In genomic region chr16:11909653-11910551, GRCh38 we compare ENCODE assay signal across 11 cellular contexts. TPM values are rescaled to one million over a fixed set of nuclear protein-coding genes. Genes with fewer than 3 reads are reported as not detected.
DNase-seq lines count a peak whose midpoint lies in the region; ATAC-seq, FAIRE-seq and TF ChIP-seq lines count a peak whose summit lies in the region.
"Had no signal": no experiment of that assay in that cellular context is flagged by ENCODE, and none has a peak within 500 bp of the region (broad histone marks: within the 10 kb centered on the region; RNA-seq: fewer than 3 reads in every experiment).

No MANE protein-coding gene starts in this region.

- POLR2A ChIA-PET in HEK293 (lab: Yijun Ruan, JAX), result no interaction called here
- POLR2A ChIA-PET in GM12878 (lab: Charles Lee), result no interaction called here

- no peak overlapping the region for H2AFZ ChIP-seq in GM12878 (ENCODE audit: control insufficient read depth, low read depth, low read length)

- H4K20me1 ChIP-seq in BLaER1 treated with 17β-estradiol and CSF1 and Interleukin-3, amounts not matched to agents 10 nM and 100 nM, result peaks cover 91 to 100% (median 99%) of the 10 kb centered on the region in 11 experiments
- H4K20me1 ChIP-seq in GM12878 (ENCODE audit: control insufficient read depth, insufficient read depth), result no peaks in the 10 kb centered on the region; the same call in none of the 2 replicates

- peaks cover 28% of the 10 kb centered on the region for H3K4me1 Mint-ChIP-seq in progenitor cell of endocrine pancreas (ENCODE audit: low read depth)

- H3K9me3 Mint-ChIP-seq in progenitor cell of endocrine pancreas (ENCODE audit: low read depth), result no peaks in the 10 kb centered on the region
- H3K9me3 Mint-ChIP-seq: immature natural killer cell; T-helper 1 cell treated with Interleukin-12 subunit alpha and Interleukin-12 subunit beta and Interleukin-4 antibody, amounts not matched to agents 30 μg/mL and 1 μg/mL, for 36 hours had no signal

- H3K4me3 ChIP-seq in BLaER1 treated with 17β-estradiol and CSF1 and Interleukin-3, amounts not matched to agents 10 nM and 100 nM, result no peak overlapping the region
- H3K4me3 ChIP-seq in HEK293 (ENCODE audit: low read depth, low read length) (no peak overlapping the region), GM12878 (peak overlapping the region; percentile 42; the same call in 1 of the 2 replicates)

- SMC1A ChIA-PET in GM12878 (lab: Charles Lee; ENCODE audit: uncharacterized antibody, unreplicated experiment), result no interaction called here

- FAIRE-seq in GM12878 (lab: Jason Lieb, UNC), result peak; percentile 35

- H3K4me1 ChIP-seq in BLaER1 treated with 17β-estradiol and CSF1 and Interleukin-3, amounts not matched to agents 10 nM and 100 nM, result peaks cover 34 to 61% (median 51%) of the 10 kb centered on the region in 10 experiments
- H3K4me1 ChIP-seq in HEK293 (ENCODE audit: control insufficient read depth, insufficient read depth, low read length), result peaks cover 21% of the 10 kb centered on the region
- H3K4me1 ChIP-seq in GM12878 (ENCODE audit: control insufficient read depth, insufficient read depth, low read length), result peaks cover 20% of the 10 kb centered on the region; the same call in 1 of the 2 replicates

- intact Hi-C loops in GM12878 (cut with micrococcal nuclease; ENCODE audit: unreplicated experiment), result loop anchor here (5.0 kb wide), 1 partner anchor 57 kb away; the partner anchor contains the start of gene TNFRSF17

- no peak for DNase-seq in GM12878 (ENCODE audit: low read depth, low spot score)
- no peak for DNase-seq in progenitor cell of endocrine pancreas (ENCODE audit: low spot score, unreplicated experiment)
- DNase-seq in activated CD4-positive, CD25-positive, alpha-beta regulatory T cell (lab: John Stamatoyannopoulos, UW), result no peak
- no peak for DNase-seq in NCI-H187 treated with DMSO at 0.1 percent for 48 hours (lab: John Stamatoyannopoulos, UW)
- no peak for DNase-seq in NCI-H146 treated with DMSO at 0.1 percent for 48 hours (lab: John Stamatoyannopoulos, UW; ENCODE audit: unreplicated experiment)
- DNase-seq: DND-41, immature natural killer cell had no signal

- 0 out of 22 replicates have a peak overlapping the region, but pooled peaks of 1 of the 11 experiments have one; percentile 15 for H3K27ac ChIP-seq in BLaER1 treated with 17β-estradiol and CSF1 and Interleukin-3, amounts not matched to agents 10 nM and 100 nM
- peak overlapping the region; percentile 42; the same call in 1 of the 2 replicates for H3K27ac ChIP-seq in HEK293 (ENCODE audit: extremely low read depth, low read depth, low read length)
- H3K27ac ChIP-seq in GM12878 (ENCODE audit: control insufficient read depth, insufficient read depth), result peak overlapping the region; percentile 10

- no peaks in the 10 kb centered on the region for H3K27me3 ChIP-seq in BLaER1 treated with 17β-estradiol and CSF1 and Interleukin-3, amounts not matched to agents 10 nM and 100 nM
- H3K27me3 ChIP-seq in GM12878 (replicated peaks in 1 of 2; ENCODE audit: control insufficient read depth in 2 of 2, insufficient read depth in 2 of 2, low read length in 1 of 2), result no peaks in the 10 kb centered on the region

- no TSS peak for BruUV-seq in GM12878 (replicated peaks; lab: Mats Ljungman, UMichigan)

- H3K27ac Mint-ChIP-seq in progenitor cell of endocrine pancreas, result peak overlapping the region; percentile 7
- H3K27ac Mint-ChIP-seq: T-helper 1 cell treated with Interleukin-12 subunit alpha and Interleukin-12 subunit beta and Interleukin-4 antibody, amounts not matched to agents 30 μg/mL and 1 μg/mL, for 36 hours had no signal

- H3K36me3 Mint-ChIP-seq in progenitor cell of endocrine pancreas (ENCODE audit: insufficient read depth), result peaks cover 7% of the 10 kb centered on the region
- H3K36me3 Mint-ChIP-seq: immature natural killer cell had no signal

- peak overlapping the region in 2 of 11 experiments; percentile 19 to 39; a peak in 2 of 22 replicates for H3K9ac ChIP-seq in BLaER1 treated with 17β-estradiol and CSF1 and Interleukin-3, amounts not matched to agents 10 nM and 100 nM
- peak overlapping the region; percentile 30; the same call in 1 of the 2 replicates for H3K9ac ChIP-seq in GM12878 (ENCODE audit: control insufficient read depth, insufficient read depth, low read length)

- H3K27me3 Mint-ChIP-seq in progenitor cell of endocrine pancreas, result no peaks in the 10 kb centered on the region

- peaks cover 5 to 80% (median 50%) of the 10 kb centered on the region in 11 experiments for H3K36me3 ChIP-seq in BLaER1 treated with 17β-estradiol and CSF1 and Interleukin-3, amounts not matched to agents 10 nM and 100 nM
- H3K36me3 ChIP-seq in HEK293 (ENCODE audit: control insufficient read depth in 2 of 2, insufficient read depth in 1 of 2, low read length in 2 of 2) (peaks cover 17 to 37% of the 10 kb centered on the region in 2 experiments; a peak in 2 of 3 replicates), GM12878 (ENCODE audit: control insufficient read depth in 2 of 2, insufficient read depth in 2 of 2, low read length in 1 of 2) (peaks cover 3 to 6% of the 10 kb centered on the region in 2 experiments; a peak in 3 of 4 replicates)

- RAD21 ChIA-PET in GM12878 (lab: Charles Lee; ENCODE audit: unreplicated experiment), result no interaction called here

- TF ChIP-seq RAD21 in GM12878 (IDR thresholded peaks at IDR 0.05; ENCODE audit: insufficient read depth, low read depth, low read length), result no peak

- WGBS in GM12878 (ENCODE audit: insufficient coverage, insufficient replicate concordance, low lambda C conversion rate, missing lambda C conversion rate), result 88% methylated on average over 18 of the region's 18 CpGs

- H3K79me2 ChIP-seq in GM12878 (ENCODE audit: control insufficient read depth, insufficient read depth, low read length), result peaks cover 91% of the 10 kb centered on the region

- TF ChIP-seq CTCF in HEK293 (tag by site-specific recombination; IDR thresholded peaks at IDR 0.05) (no peak), GM12878 (IDR thresholded peaks at IDR 0.05 in 2 of 3, conservative IDR thresholded peaks at IDR 0.05 in 1 of 3; ENCODE audit: control insufficient read depth in 2 of 3, extremely low read depth in 1 of 3, insufficient read depth in 1 of 3, low read depth in 3 of 3, low read length in 3 of 3) (no peak), progenitor cell of endocrine pancreas (IDR thresholded peaks at IDR 0.05; ENCODE audit: unreplicated experiment) (no peak)

- in situ Hi-C loops in GM12878 (cut with MboI), result no loop called here

- no peaks in the 10 kb centered on the region for H3K9me3 ChIP-seq in BLaER1 treated with 17β-estradiol and CSF1 and Interleukin-3, amounts not matched to agents 10 nM and 100 nM (replicated peaks in 1 of 11)
- no peaks in the 10 kb centered on the region for H3K9me3 ChIP-seq in HEK293 (ENCODE audit: control insufficient read depth, insufficient read depth, low read depth, low read length)
- H3K9me3 ChIP-seq in GM12878 (replicated peaks; ENCODE audit: control insufficient read depth, insufficient read depth, low read length), result no peaks in the 10 kb centered on the region

- peak overlapping the region in 10 of 11 experiments; percentile 0 to 92 (median 30); a peak in 13 of 22 replicates for H3K4me2 ChIP-seq in BLaER1 treated with 17β-estradiol and CSF1 and Interleukin-3, amounts not matched to agents 10 nM and 100 nM
- H3K4me2 ChIP-seq in GM12878 (ENCODE audit: control insufficient read depth, insufficient read depth), result peak overlapping the region; percentile 84

- TF ChIP-seq EP300 in GM12878 (IDR thresholded peaks at IDR 0.05; ENCODE audit: borderline replicate concordance in 1 of 2, control insufficient read depth in 1 of 2, low read depth in 2 of 2, low read length in 2 of 2), result no peak

- ATAC-seq in GM12878, result no peak

- TF ChIP-seq POLR2A in GM12878 (IDR thresholded peaks at IDR 0.05; ENCODE audit: low read depth, low read length), result no peak

- H3K4me3 Mint-ChIP-seq in progenitor cell of endocrine pancreas (ENCODE audit: low read depth), result no peak overlapping the region
- H3K4me3 Mint-ChIP-seq: immature natural killer cell; T-helper 1 cell treated with Interleukin-12 subunit alpha and Interleukin-12 subunit beta and Interleukin-4 antibody, amounts not matched to agents 30 μg/mL and 1 μg/mL, for 36 hours had no signal

- CTCF ChIA-PET in HEK293 (lab: Yijun Ruan, JAX), result no interaction called here
- CTCF ChIA-PET in GM12878 (lab: Yijun Ruan, JAX), result no interaction called here

RNA-seq across cellular contexts. Expression of gene GSPT1, which starts 5.9 kb away (rescaled TPM):
- total RNA-seq in GM12878 (2013; cell fraction: nucleolus; rRNA removed), result 62.3 and 66.6 TPM in 2 replicates
- total RNA-seq in GM12878 (2014; rRNA removed) (61.3 and 75.8 TPM in 2 replicates), GM12878 (2014; rRNA removed; fragmentation: Illumina TruSeq; extraction: Trizol) (92.3 and 95.8 TPM in 2 replicates), GM12878 (2021) (138 and 142 TPM in 2 replicates), progenitor cell of endocrine pancreas (89.9 and 92.5 TPM in 2 replicates)
- polyA plus RNA-seq in GM12878 (2011; ENCODE audit: low read depth), result 59.0 TPM
- polyA plus RNA-seq in GM12878 (2011; rRNA removed) (104 and 122 TPM in 2 replicates), GM12878 (2014; fragmentation: Illumina TruSeq; extraction: Trizol) (168 and 192 TPM in 2 replicates), GM12878 (2014; fragmentation: Nextera tagmentation; extraction: Ambion mirVana) (10 to 100 TPM; 46.7 to 63.5 TPM), GM12878 (2014; rRNA removed) (69.6 and 72.2 TPM in 2 replicates), GM12878 (2016; fragmentation: Nextera tagmentation; extraction: Ambion mirVana) (100 to 1,000 TPM; 139 to 181 TPM)
- polyA plus RNA-seq in GM12878 (2011; cell fraction: cytosol; rRNA removed), result 38.7 and 56.1 TPM in 2 replicates
- 44.4 and 59.9 TPM in 2 replicates for polyA plus RNA-seq in GM12878 (2011; cell fraction: nucleus; rRNA removed)
- polyA plus RNA-seq in GM12878 (2012), result 54.6 and 79.2 TPM in 2 replicates
- polyA minus RNA-seq in GM12878 (2011; rRNA and poly(A)+ RNA removed), result 42.9 and 84.4 TPM in 2 replicates
- polyA minus RNA-seq in GM12878 (2011; cell fraction: cytosol; rRNA and poly(A)+ RNA removed), result 34.7 and 61.5 TPM in 2 replicates
- 12.0 and 17.7 TPM in 2 replicates for polyA minus RNA-seq in GM12878 (2011; cell fraction: nucleus; rRNA and poly(A)+ RNA removed)

RNA-seq across cellular contexts. Expression of gene NPIPB2, which starts 31.9 kb away (rescaled TPM):
- 80.1 and 96.1 TPM in 2 replicates for total RNA-seq in GM12878 (2013; cell fraction: nucleolus; rRNA removed)
- 5.0 and 10.7 TPM in 2 replicates for total RNA-seq in GM12878 (2014; rRNA removed)
- 7.4 and 9.7 TPM in 2 replicates for total RNA-seq in GM12878 (2014; rRNA removed; fragmentation: Illumina TruSeq; extraction: Trizol)
- total RNA-seq in GM12878 (2021), result 9.1 and 13.2 TPM in 2 replicates
- polyA plus RNA-seq in GM12878 (2011; ENCODE audit: low read depth), result 16.0 TPM
- 29.3 and 33.0 TPM in 2 replicates for polyA plus RNA-seq in GM12878 (2011; rRNA removed)
- 17.7 and 24.5 TPM in 2 replicates for polyA plus RNA-seq in GM12878 (2011; cell fraction: cytosol; rRNA removed)
- 53.4 and 54.7 TPM in 2 replicates for polyA plus RNA-seq in GM12878 (2011; cell fraction: nucleus; rRNA removed)
- polyA plus RNA-seq in GM12878 (2012), result 10.3 and 11.0 TPM in 2 replicates
- 14.3 and 19.0 TPM in 2 replicates for polyA plus RNA-seq in GM12878 (2014; fragmentation: Illumina TruSeq; extraction: Trizol)
- polyA plus RNA-seq in GM12878 (2014; fragmentation: Nextera tagmentation; extraction: Ambion mirVana), result 1 to 10 TPM; 1.9 to 4.0 TPM
- 12.1 TPM in 2 replicates for polyA plus RNA-seq in GM12878 (2014; rRNA removed)
- polyA plus RNA-seq in GM12878 (2016; fragmentation: Nextera tagmentation; extraction: Ambion mirVana), result 10 to 100 TPM; 10.1 to 11.5 TPM
- 17.8 and 30.4 TPM in 2 replicates for polyA minus RNA-seq in GM12878 (2011; rRNA and poly(A)+ RNA removed)
- 3.9 and 10.7 TPM in 2 replicates for polyA minus RNA-seq in GM12878 (2011; cell fraction: cytosol; rRNA and poly(A)+ RNA removed)
- 9.4 and 28.2 TPM in 2 replicates for polyA minus RNA-seq in GM12878 (2011; cell fraction: nucleus; rRNA and poly(A)+ RNA removed)
- total RNA-seq in progenitor cell of endocrine pancreas, result 16.6 and 19.3 TPM in 2 replicates

RNA-seq across cellular contexts. Expression of gene TNFRSF17, which starts 55.1 kb away (rescaled TPM):
- 116 and 120 TPM in 2 replicates for total RNA-seq in GM12878 (2013; cell fraction: nucleolus; rRNA removed)
- 149 and 170 TPM in 2 replicates for total RNA-seq in GM12878 (2014; rRNA removed)
- total RNA-seq in GM12878 (2014; rRNA removed; fragmentation: Illumina TruSeq; extraction: Trizol), result 129 and 130 TPM in 2 replicates
- 92.4 and 106 TPM in 2 replicates for total RNA-seq in GM12878 (2021)
- 174 TPM for polyA plus RNA-seq in GM12878 (2011; ENCODE audit: low read depth)
- 296 and 352 TPM in 2 replicates for polyA plus RNA-seq in GM12878 (2011; rRNA removed)
- polyA plus RNA-seq in GM12878 (2011; cell fraction: cytosol; rRNA removed), result 150 and 165 TPM in 2 replicates
- polyA plus RNA-seq in GM12878 (2011; cell fraction: nucleus; rRNA removed), result 88.9 and 125 TPM in 2 replicates
- 119 and 154 TPM in 2 replicates for polyA plus RNA-seq in GM12878 (2012)
- polyA plus RNA-seq in GM12878 (2014; fragmentation: Illumina TruSeq; extraction: Trizol), result 132 and 138 TPM in 2 replicates
- 100 to 1,000 TPM; 453 to 461 TPM for polyA plus RNA-seq in GM12878 (2014; fragmentation: Nextera tagmentation; extraction: Ambion mirVana)
- 107 and 114 TPM in 2 replicates for polyA plus RNA-seq in GM12878 (2014; rRNA removed)
- 100 to 1,000 TPM; 209 to 213 TPM for polyA plus RNA-seq in GM12878 (2016; fragmentation: Nextera tagmentation; extraction: Ambion mirVana)
- 183 and 214 TPM in 2 replicates for polyA minus RNA-seq in GM12878 (2011; rRNA and poly(A)+ RNA removed)
- 59.7 and 61.1 TPM in 2 replicates for polyA minus RNA-seq in GM12878 (2011; cell fraction: cytosol; rRNA and poly(A)+ RNA removed)
- polyA minus RNA-seq in GM12878 (2011; cell fraction: nucleus; rRNA and poly(A)+ RNA removed), result 100 and 138 TPM in 2 replicates
- not detected in 2 replicates for total RNA-seq in progenitor cell of endocrine pancreas
- total RNA-seq: urinary bladder had no signal
- polyA plus RNA-seq: immature natural killer cell, urinary bladder had no signal

RNA-seq across cellular contexts. Expression of gene RSL1D1, which starts 58.6 kb away (rescaled TPM):
- 81.4 and 82.1 TPM in 2 replicates for total RNA-seq in GM12878 (2013; cell fraction: nucleolus; rRNA removed)
- 106 and 169 TPM in 2 replicates for total RNA-seq in GM12878 (2014; rRNA removed)
- 298 and 321 TPM in 2 replicates for total RNA-seq in GM12878 (2014; rRNA removed; fragmentation: Illumina TruSeq; extraction: Trizol)
- 191 and 195 TPM in 2 replicates for total RNA-seq in GM12878 (2021)
- 76.3 TPM for polyA plus RNA-seq in GM12878 (2011; ENCODE audit: low read depth)
- 182 and 374 TPM in 2 replicates for polyA plus RNA-seq in GM12878 (2011; rRNA removed)
- 55.2 and 56.9 TPM in 2 replicates for polyA plus RNA-seq in GM12878 (2011; cell fraction: cytosol; rRNA removed)
- polyA plus RNA-seq in GM12878 (2011; cell fraction: nucleus; rRNA removed), result 19.0 and 29.6 TPM in 2 replicates
- polyA plus RNA-seq in GM12878 (2012), result 210 and 234 TPM in 2 replicates
- 535 and 601 TPM in 2 replicates for polyA plus RNA-seq in GM12878 (2014; fragmentation: Illumina TruSeq; extraction: Trizol)
- 100 to 1,000 TPM; 288 to 367 TPM for polyA plus RNA-seq in GM12878 (2014; fragmentation: Nextera tagmentation; extraction: Ambion mirVana)
- polyA plus RNA-seq in GM12878 (2014; rRNA removed), result 139 and 173 TPM in 2 replicates
- 100 to 1,000 TPM; 366 to 393 TPM for polyA plus RNA-seq in GM12878 (2016; fragmentation: Nextera tagmentation; extraction: Ambion mirVana)
- 67.2 and 96.8 TPM in 2 replicates for polyA minus RNA-seq in GM12878 (2011; rRNA and poly(A)+ RNA removed)
- 66.8 and 81.0 TPM in 2 replicates for polyA minus RNA-seq in GM12878 (2011; cell fraction: cytosol; rRNA and poly(A)+ RNA removed)
- polyA minus RNA-seq in GM12878 (2011; cell fraction: nucleus; rRNA and poly(A)+ RNA removed), result 9.4 and 18.1 TPM in 2 replicates
- total RNA-seq in progenitor cell of endocrine pancreas, result 133 and 139 TPM in 2 replicates

Comparison
In these comparisons a context has a peak if more than half of its experiments do, and no peak if none do; other contexts are left out.
1. RNA of gene TNFRSF17, which starts 55.1 kb away (total RNA-seq): 92.4 to 170 TPM in GM12878; not detected in progenitor cell of endocrine pancreas; every median in the first group is over 10 times any median in the second.